Comparison of ENCODE assay signal across 7 cellular contexts in the genomic region with DNA sequence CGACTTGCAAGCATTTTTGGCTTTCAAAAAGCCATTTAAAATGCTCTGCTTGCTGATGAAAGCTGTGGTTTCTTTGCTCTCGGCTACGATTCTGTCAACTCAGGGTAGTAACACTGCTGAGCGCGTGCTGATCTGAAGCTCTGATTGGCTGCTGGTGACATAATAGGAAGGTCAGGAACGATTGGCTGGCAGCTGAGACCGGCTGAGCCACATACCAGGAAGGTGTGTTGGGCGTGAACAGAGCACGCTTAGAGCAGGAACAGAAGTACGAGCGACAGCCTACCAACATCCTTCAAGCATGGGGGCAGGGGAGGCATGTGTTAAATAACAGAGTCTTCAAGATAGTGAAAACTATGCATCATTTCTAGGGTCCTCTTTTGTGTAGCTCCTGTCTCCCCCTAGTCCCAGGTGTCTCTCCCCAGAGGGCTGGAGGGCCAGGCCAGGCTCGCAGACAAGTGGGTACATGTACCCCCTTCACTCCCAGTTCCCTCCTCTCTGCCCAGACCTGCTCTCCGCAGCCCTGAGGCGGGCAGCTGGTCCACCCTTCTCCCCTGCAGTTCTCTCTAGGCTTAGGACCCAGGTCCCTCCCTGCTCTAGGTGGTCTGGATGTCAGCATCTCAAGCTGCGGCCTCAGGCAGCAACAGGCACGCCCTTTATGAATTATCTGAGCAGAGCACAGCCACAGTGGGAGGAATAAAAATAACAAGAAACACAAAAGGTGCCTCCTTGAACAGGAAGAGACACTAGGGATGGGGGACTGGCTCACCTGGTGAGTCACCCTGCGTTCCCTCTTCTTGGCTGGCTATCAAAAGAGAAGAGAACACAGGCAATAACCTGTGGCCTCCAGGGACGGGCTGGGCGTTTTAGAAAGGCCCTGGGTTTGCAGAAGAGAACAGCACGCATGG.
DNase-seq lines count a peak whose midpoint lies in the region; ATAC-seq lines count a peak whose summit lies in the region.

No MANE protein-coding gene starts in this region.

- ATAC-seq in GM18519 (IDR thresholded peaks at IDR 0.05; ENCODE audit: low FRiP score, unreplicated experiment): peak; percentile 99
- peak; percentile 99 for ATAC-seq in HG02973 (IDR thresholded peaks at IDR 0.05; ENCODE audit: unreplicated experiment)

- DNase-seq in NCI-H2107 (lab: John Stamatoyannopoulos, UW): peak; percentile 63
- peak; percentile 65 for DNase-seq in activated CD4-positive, CD25-positive, alpha-beta regulatory T cell treated with anti-CD3 and anti-CD28 coated beads, Interleukin-2, amount 50 U/mL, for 72 hours
- peak; percentile 87 for DNase-seq in cerebellum (ENCODE audit: low spot score)
- peak; percentile 98 for DNase-seq in kidney tubule cell (ENCODE audit: low spot score)
- peak; percentile 58 for DNase-seq in stimulated activated CD4-positive, alpha-beta T cell treated with anti-CD3 and anti-CD28 coated beads, Interleukin-2, amount 100 ng/mL, for 4 hours (ENCODE audit: low read depth)

Comparison
In these comparisons a context has a peak if more than half of its experiments do, and no peak if none do; other contexts are left out.
1. Peak in every context shown above with its lines: DNase-seq and ATAC-seq.